ENCODE assay signal across 8 cellular contexts in genomic region chr1:46301406-46302090, GRCh38. TPM values are rescaled to one million over a fixed set of nuclear protein-coding genes. Genes with fewer than 3 reads are reported as not detected.
A peak's percentile ranks its signal among the peaks of the same experiment; 100 is the strongest.
DNase-seq lines count a peak whose midpoint lies in the region; ATAC-seq, FAIRE-seq and TF ChIP-seq lines count a peak whose summit lies in the region.

No MANE protein-coding gene starts in this region.

- peaks cover 31% of the 10 kb centered on the region for H3K4me1 Mint-ChIP-seq in activated T-helper 2 cell treated with anti-CD3 and anti-CD28 coated beads, Interferon-gamma antibody, Interleukin-2, Interleukin-4, amounts not matched to agents 10 μg/mL and 5 μg/mL and 100 μg/mL, durations not matched to agents 14 hours and 24 hours and 36 hours (ENCODE audit: low read depth)

- H3K27me3 ChIP-seq in KMS-11 (ENCODE audit: insufficient read depth, low read depth) (no peaks in the 10 kb centered on the region), pancreas (no peaks in the 10 kb centered on the region)

- no peak for FAIRE-seq in pancreas (lab: Jason Lieb, UNC)
- FAIRE-seq in GM12892 (lab: Jason Lieb, UNC): no peak

- TF ChIP-seq CTCF in KMS-11 (conservative IDR thresholded peaks at IDR 0.05; ENCODE audit: low read depth, low read length): no peak
- no peak for TF ChIP-seq CTCF in pancreas (IDR thresholded peaks at IDR 0.05)

- H3K79me2 ChIP-seq in KMS-11 (ENCODE audit: insufficient read depth, low read depth): peaks cover 65% of the 10 kb centered on the region

- DNase-seq in activated T-helper 2 cell treated with anti-CD3 and anti-CD28 coated beads, Interferon-gamma antibody, Interleukin-2, Interleukin-4, amounts not matched to agents 10 μg/mL and 5 μg/mL and 100 μg/mL, durations not matched to agents 14 hours and 24 hours and 36 hours (ENCODE audit: low spot score): no peak
- DNase-seq in Right ventricle myocardium superior: peak; percentile 59
- DNase-seq in pancreas: peak in 2 of 6 donors; percentile 52 to 86
- DNase-seq in GM12892 (ENCODE audit: insufficient read length): no peak
- DNase-seq in effector CD8-positive, alpha-beta T cell (lab: John Stamatoyannopoulos, UW): no peak

- intact Hi-C loops in activated T-helper 2 cell treated with anti-CD3 and anti-CD28 coated beads, Interferon-gamma antibody, Interleukin-2, Interleukin-4, amounts not matched to agents 10 μg/mL and 5 μg/mL and 100 μg/mL, durations not matched to agents 14 hours and 24 hours and 36 hours (cut with micrococcal nuclease): loop anchor here (2.0 kb wide), 1 partner anchor 47 kb away; no protein-coding TSS in a partner anchor
- intact Hi-C loops in Right ventricle myocardium superior (cut with DNase I): loop anchor here (5.0 kb wide), 1 partner anchor 41 kb away; the partner anchor contains the start of gene NSUN4
- intact Hi-C loops in pancreas (cut with DNase I): no loop called here

- H3K4me1 ChIP-seq in KMS-11 (ENCODE audit: low read depth, poor library complexity, severe bottlenecking) (peaks cover 13% of the 10 kb centered on the region), pancreas (peaks cover 4 to 32% (median 25%) of the 10 kb centered on the region in 3 donors)

- peak overlapping the region; percentile 99 for H3K4me3 Mint-ChIP-seq in activated T-helper 2 cell treated with anti-CD3 and anti-CD28 coated beads, Interferon-gamma antibody, Interleukin-2, Interleukin-4, amounts not matched to agents 10 μg/mL and 5 μg/mL and 100 μg/mL, durations not matched to agents 14 hours and 24 hours and 36 hours (ENCODE audit: low read depth)

- peak overlapping the region; percentile 96 for H3K9ac ChIP-seq in KMS-11

- WGBS in pancreas, 2 donors: 3 to 4% methylated on average over 34 to 35 of the region's 35 CpGs

- H3K4me3 ChIP-seq in KMS-11 (IDR thresholded peaks at IDR 0.05; ENCODE audit: insufficient read depth, low read depth, low read length): no peak overlapping the region
- peak overlapping the region; percentile 67 to 97 (median 83) for H3K4me3 ChIP-seq in pancreas

- peak; percentile 2 for ATAC-seq in Right ventricle myocardium superior (ENCODE audit: poor library complexity)
- ATAC-seq in pancreas: peak; percentile 2 to 8 (median 6)
- no peak for ATAC-seq in GM18498 (IDR thresholded peaks at IDR 0.05; ENCODE audit: unreplicated experiment)

- H2AFZ ChIP-seq in KMS-11 (ENCODE audit: low read depth): peak overlapping the region; percentile 85

- H3K36me3 ChIP-seq in KMS-11 (ENCODE audit: insufficient read depth): no peaks in the 10 kb centered on the region
- H3K36me3 ChIP-seq in pancreas: peaks cover 0 to 15% (median 0%) of the 10 kb centered on the region in 3 donors

- H3K27ac ChIP-seq in KMS-11 (peak overlapping the region; percentile 78), pancreas (peak overlapping the region; percentile 83 to 97 (median 96))

- H3K27ac Mint-ChIP-seq in activated T-helper 2 cell treated with anti-CD3 and anti-CD28 coated beads, Interferon-gamma antibody, Interleukin-2, Interleukin-4, amounts not matched to agents 10 μg/mL and 5 μg/mL and 100 μg/mL, durations not matched to agents 14 hours and 24 hours and 36 hours: peak overlapping the region; percentile 97

- H4K20me1 ChIP-seq in KMS-11 (ENCODE audit: insufficient read depth): no peaks in the 10 kb centered on the region

- H3K36me3 Mint-ChIP-seq in activated T-helper 2 cell treated with anti-CD3 and anti-CD28 coated beads, Interferon-gamma antibody, Interleukin-2, Interleukin-4, amounts not matched to agents 10 μg/mL and 5 μg/mL and 100 μg/mL, durations not matched to agents 14 hours and 24 hours and 36 hours (ENCODE audit: low read depth): peaks cover 45% of the 10 kb centered on the region

- peak; percentile 5 for TF ChIP-seq POLR2A in GM15510 (IDR thresholded peaks at IDR 0.05; ENCODE audit: borderline replicate concordance, extremely low read depth, insufficient read length)
- no peak for TF ChIP-seq POLR2A in GM12892 (IDR thresholded peaks at IDR 0.05; ENCODE audit: low read depth, low read length)

- no peaks in the 10 kb centered on the region for H3K9me3 Mint-ChIP-seq in activated T-helper 2 cell treated with anti-CD3 and anti-CD28 coated beads, Interferon-gamma antibody, Interleukin-2, Interleukin-4, amounts not matched to agents 10 μg/mL and 5 μg/mL and 100 μg/mL, durations not matched to agents 14 hours and 24 hours and 36 hours

- H3K4me2 ChIP-seq in KMS-11: peak overlapping the region; percentile 61

- no peaks in the 10 kb centered on the region for H3K27me3 Mint-ChIP-seq in activated T-helper 2 cell treated with anti-CD3 and anti-CD28 coated beads, Interferon-gamma antibody, Interleukin-2, Interleukin-4, amounts not matched to agents 10 μg/mL and 5 μg/mL and 100 μg/mL, durations not matched to agents 14 hours and 24 hours and 36 hours (ENCODE audit: low read depth)

- H3K9me3 ChIP-seq in pancreas: no peaks in the 10 kb centered on the region

RNA-seq across cellular contexts. Expression of gene LRRC41, which starts 1.9 kb away (rescaled TPM):
- 70.1 and 70.6 TPM in 2 replicates for total RNA-seq in activated T-helper 2 cell treated with anti-CD3 and anti-CD28 coated beads, Interferon-gamma antibody, Interleukin-2, Interleukin-4, amounts not matched to agents 10 μg/mL and 5 μg/mL and 100 μg/mL, durations not matched to agents 14 hours and 24 hours and 36 hours
- total RNA-seq in Right ventricle myocardium superior: 33.6 TPM
- 10 to 100 TPM; 20.9 to 31.3 (median 26.2) TPM for total RNA-seq in pancreas
- 10 to 100 TPM; 19.8 to 30.3 TPM for polyA plus RNA-seq in pancreas
- 51.2 TPM for polyA plus RNA-seq in GM12892 (2012; ENCODE audit: missing spikeins)

RNA-seq across cellular contexts. Expression of gene UQCRH, which starts 1.9 kb away (rescaled TPM):
- 262 and 275 TPM in 2 replicates for total RNA-seq in activated T-helper 2 cell treated with anti-CD3 and anti-CD28 coated beads, Interferon-gamma antibody, Interleukin-2, Interleukin-4, amounts not matched to agents 10 μg/mL and 5 μg/mL and 100 μg/mL, durations not matched to agents 14 hours and 24 hours and 36 hours
- total RNA-seq in Right ventricle myocardium superior: 1,143 TPM
- 10 to 100 TPM; 51.8 to 83.1 (median 69.2) TPM for total RNA-seq in pancreas
- polyA plus RNA-seq in pancreas: 100 to 1,000 TPM; 141 to 183 TPM
- 1,313 TPM for polyA plus RNA-seq in GM12892 (2012; ENCODE audit: missing spikeins)

RNA-seq across cellular contexts. Expression of gene NSUN4, which starts 39.1 kb away (rescaled TPM):
- 37.2 and 37.6 TPM in 2 replicates for total RNA-seq in activated T-helper 2 cell treated with anti-CD3 and anti-CD28 coated beads, Interferon-gamma antibody, Interleukin-2, Interleukin-4, amounts not matched to agents 10 μg/mL and 5 μg/mL and 100 μg/mL, durations not matched to agents 14 hours and 24 hours and 36 hours
- total RNA-seq in Right ventricle myocardium superior: 15.5 TPM
- total RNA-seq in pancreas: 10 to 100 TPM in 5 of 6 donors, 1 to 10 TPM in 1; 9.0 to 16.4 (median 11.5) TPM
- polyA plus RNA-seq in pancreas: 1 to 10 TPM; 8.1 to 9.4 TPM
- polyA plus RNA-seq in GM12892 (2012; ENCODE audit: missing spikeins): 19.6 TPM

RNA-seq across cellular contexts. Expression of gene RAD54L, which starts 54.0 kb away (rescaled TPM):
- 48.0 and 49.0 TPM in 2 replicates for total RNA-seq in activated T-helper 2 cell treated with anti-CD3 and anti-CD28 coated beads, Interferon-gamma antibody, Interleukin-2, Interleukin-4, amounts not matched to agents 10 μg/mL and 5 μg/mL and 100 μg/mL, durations not matched to agents 14 hours and 24 hours and 36 hours
- total RNA-seq in Right ventricle myocardium superior (0.48 TPM), pancreas (under 1 TPM in 5 of 6 donors, not detected in 1; 0.39 to 0.66 (median 0.43) TPM)
- under 1 TPM; 0.23 to 0.61 TPM for polyA plus RNA-seq in pancreas
- 16.1 TPM for polyA plus RNA-seq in GM12892 (2012; ENCODE audit: missing spikeins)

Comparison
In these comparisons a context has a peak if more than half of its experiments do, and no peak if none do; other contexts are left out.
1. intact Hi-C loops: an anchor here in activated T-helper 2 cell treated with anti-CD3 and anti-CD28 coated beads, Interferon-gamma antibody, Interleukin-2, Interleukin-4, amounts not matched to agents 10 μg/mL and 5 μg/mL and 100 μg/mL, durations not matched to agents 14 hours and 24 hours and 36 hours (2.0 kb wide) and Right ventricle myocardium superior (5.0 kb wide); none called in pancreas.